37 cellular contexts compared by ENCODE assay signal in genomic region chr20:38230253-38230551, GRCh38. TPM values are rescaled to one million over a fixed set of nuclear protein-coding genes. Genes with fewer than 3 reads are reported as not detected.
"Had no signal": no experiment of that assay in that cellular context is flagged by ENCODE, and none has a peak within 500 bp of the region (broad histone marks: within the 10 kb centered on the region; RNA-seq: fewer than 3 reads in every experiment).

No MANE protein-coding gene starts in this region.

- H3K27me3 ChIP-seq: adrenal gland, body of pancreas, cardiac muscle cell had no signal

- H3K4me3 Mint-ChIP-seq: activated B cell treated with CpG ODN at 0.5 μM for 24 hours; activated CD4-positive, alpha-beta memory T cell treated with anti-CD3 and anti-CD28 coated beads for 36 hours; activated CD4-positive, alpha-beta T cell treated with anti-CD3 and anti-CD28 coated beads, Interleukin-2, amount 10 ng/mL, durations not matched to agents 24 days and 14 days; activated CD8-positive, alpha-beta T cell treated with anti-CD3 and anti-CD28 coated beads for 36 hours; activated naive CD4-positive, alpha-beta T cell treated with anti-CD3 and anti-CD28 coated beads for 36 hours; activated naive CD8-positive, alpha-beta T cell treated with anti-CD3 and anti-CD28 coated beads for 36 hours; activated T-cell treated with anti-CD3 and anti-CD28 coated beads, Interleukin-2, amount 50 U/mL, for 4 hours; activated T-cell treated with anti-CD3 and anti-CD28 coated beads, Interleukin-2, amount 50 U/mL, for 72 hours; activated T-helper 1 cell treated with anti-CD3 and anti-CD28 coated beads, Interleukin-12 subunit alpha, Interleukin-12 subunit beta, Interleukin-2, Interleukin-4 antibody, amounts not matched to agents 30 ng/mL and 10 ng/mL and 1 ng/mL, durations not matched to agents 14 hours and 24 hours and 36 hours; activated T-helper 17 cell treated with anti-CD3 and anti-CD28 coated beads, Interleukin-2, amount 50 U/mL, for 72 hours; T-helper 1 cell treated with Interleukin-12 subunit alpha and Interleukin-12 subunit beta and Interleukin-4 antibody, amounts not matched to agents 30 μg/mL and 1 μg/mL, for 36 hours; T-helper 2 cell treated with Interferon-gamma antibody and Interleukin-4, amounts not matched to agents 5 μg/mL and 100 μg/mL, for 36 hours had no signal

- H3K36me3 ChIP-seq: adrenal gland, cardiac muscle cell had no signal

- H3K4me1 ChIP-seq: body of pancreas had no signal

- ATAC-seq: activated CD8-positive, alpha-beta T cell treated with anti-CD3 and anti-CD28 coated beads for 36 hours; activated naive CD4-positive, alpha-beta T cell treated with anti-CD3 and anti-CD28 coated beads, Interleukin-2, amount 50 U/mL, for 72 hours; activated T-cell treated with anti-CD3 and anti-CD28 coated beads, Interleukin-2, amount 50 U/mL, for 4 hours; activated T-cell treated with anti-CD3 and anti-CD28 coated beads, Interleukin-2, amount 50 U/mL, for 72 hours; activated T-helper 17 cell treated with anti-CD3 and anti-CD28 coated beads, Interleukin-2, amount 50 U/mL, for 72 hours; body of pancreas had no signal

- H3K4me1 Mint-ChIP-seq: activated B cell treated with CpG ODN at 0.5 μM for 24 hours; activated naive CD8-positive, alpha-beta T cell treated with anti-CD3 and anti-CD28 coated beads for 36 hours; activated T-helper 17 cell treated with anti-CD3 and anti-CD28 coated beads, Interleukin-2, amount 50 U/mL, for 72 hours had no signal

- H3K27ac ChIP-seq: adrenal gland, body of pancreas, cardiac muscle cell, VCaP had no signal

- FAIRE-seq: astrocyte, bronchial epithelial cell, TTC549 had no signal

- DNase-seq: activated B cell treated with CpG ODN at 0.5 μM for 24 hours; activated CD4-positive, alpha-beta memory T cell treated with anti-CD3 and anti-CD28 coated beads for 36 hours; activated CD4-positive, alpha-beta T cell treated with anti-CD3 and anti-CD28 coated beads for 4 hours; activated CD4-positive, alpha-beta T cell treated with anti-CD3 and anti-CD28 coated beads, Interleukin-2, amount 50 U/mL, for 1 hour; activated CD4-positive, alpha-beta T cell treated with anti-CD3 and anti-CD28 coated beads, Interleukin-2, amount 50 U/mL, for 4 hours; activated CD4-positive, CD25-positive, alpha-beta regulatory T cell treated with anti-CD3 and anti-CD28 coated beads, Interleukin-2, amount 50 U/mL, for 72 hours; activated CD8-positive, alpha-beta memory T cell treated with anti-CD3 and anti-CD28 coated beads, Interleukin-2, amount 50 U/mL, for 4 hours; activated effector memory CD4-positive, alpha-beta T cell treated with anti-CD3 and anti-CD28 coated beads, Interleukin-2, amount 50 U/mL, for 16 hours; activated gamma-delta T cell treated with Interleukin-2 at 50 U/mL for 16 hours; activated naive CD4-positive, alpha-beta T cell; activated naive CD4-positive, alpha-beta T cell treated with anti-CD3 and anti-CD28 coated beads, Interleukin-2, amount 50 U/mL, for 16 hours; activated naive CD8-positive, alpha-beta T cell treated with anti-CD3 and anti-CD28 coated beads for 36 hours; activated T-cell treated with anti-CD3 and anti-CD28 coated beads for 4 hours; activated T-cell treated with anti-CD3 and anti-CD28 coated beads, Interleukin-2, amount 50 U/mL, for 1 hour; activated T-cell treated with anti-CD3 and anti-CD28 coated beads, Interleukin-2, amount 50 U/mL, for 4 hours; amniotic stem cell; body of pancreas; central memory CD4-positive, alpha-beta T cell; T-helper 1 cell; T-helper 2 cell; T-helper 9 cell had no signal

- H3K9me3 Mint-ChIP-seq: activated B cell treated with CpG ODN at 0.5 μM for 24 hours; activated CD4-positive, alpha-beta memory T cell treated with anti-CD3 and anti-CD28 coated beads for 36 hours; activated CD4-positive, alpha-beta T cell treated with anti-CD3 and anti-CD28 coated beads, Interleukin-2, amount 10 ng/mL, durations not matched to agents 24 days and 14 days; activated CD8-positive, alpha-beta T cell treated with anti-CD3 and anti-CD28 coated beads for 36 hours; activated naive CD4-positive, alpha-beta T cell treated with anti-CD3 and anti-CD28 coated beads for 36 hours; activated naive CD4-positive, alpha-beta T cell treated with anti-CD3 and anti-CD28 coated beads, Interleukin-2, amount 50 U/mL, for 72 hours; activated naive CD8-positive, alpha-beta T cell treated with anti-CD3 and anti-CD28 coated beads for 36 hours; activated T-cell treated with anti-CD3 and anti-CD28 coated beads, Interleukin-2, amount 50 U/mL, for 4 hours; activated T-cell treated with anti-CD3 and anti-CD28 coated beads, Interleukin-2, amount 50 U/mL, for 72 hours; activated T-helper 1 cell treated with anti-CD3 and anti-CD28 coated beads, Interleukin-12 subunit alpha, Interleukin-12 subunit beta, Interleukin-2, Interleukin-4 antibody, amounts not matched to agents 30 ng/mL and 10 ng/mL and 1 ng/mL, durations not matched to agents 14 hours and 24 hours and 36 hours; activated T-helper 17 cell treated with anti-CD3 and anti-CD28 coated beads, Interleukin-2, amount 50 U/mL, for 72 hours; T-helper 1 cell treated with Interleukin-12 subunit alpha and Interleukin-12 subunit beta and Interleukin-4 antibody, amounts not matched to agents 30 μg/mL and 1 μg/mL, for 36 hours; T-helper 2 cell treated with Interferon-gamma antibody and Interleukin-4, amounts not matched to agents 5 μg/mL and 100 μg/mL, for 36 hours had no signal

- H3K4me3 ChIP-seq: adrenal gland, body of pancreas, cardiac muscle cell had no signal

- H3K27ac Mint-ChIP-seq: activated B cell treated with CpG ODN at 0.5 μM for 24 hours; activated CD4-positive, alpha-beta memory T cell treated with anti-CD3 and anti-CD28 coated beads for 36 hours; activated CD4-positive, alpha-beta T cell treated with anti-CD3 and anti-CD28 coated beads, Interleukin-2, amount 10 ng/mL, durations not matched to agents 24 days and 14 days; activated CD8-positive, alpha-beta T cell treated with anti-CD3 and anti-CD28 coated beads for 36 hours; activated naive CD4-positive, alpha-beta T cell treated with anti-CD3 and anti-CD28 coated beads for 36 hours; activated naive CD4-positive, alpha-beta T cell treated with anti-CD3 and anti-CD28 coated beads, Interleukin-2, amount 50 U/mL, for 72 hours; activated naive CD8-positive, alpha-beta T cell treated with anti-CD3 and anti-CD28 coated beads for 36 hours; activated T-cell treated with anti-CD3 and anti-CD28 coated beads, Interleukin-2, amount 50 U/mL, for 72 hours; activated T-helper 1 cell treated with anti-CD3 and anti-CD28 coated beads, Interleukin-12 subunit alpha, Interleukin-12 subunit beta, Interleukin-2, Interleukin-4 antibody, amounts not matched to agents 30 ng/mL and 10 ng/mL and 1 ng/mL, durations not matched to agents 14 hours and 24 hours and 36 hours; activated T-helper 17 cell treated with anti-CD3 and anti-CD28 coated beads, Interleukin-2, amount 50 U/mL, for 72 hours; T-helper 1 cell treated with Interleukin-12 subunit alpha and Interleukin-12 subunit beta and Interleukin-4 antibody, amounts not matched to agents 30 μg/mL and 1 μg/mL, for 36 hours; T-helper 2 cell treated with Interferon-gamma antibody and Interleukin-4, amounts not matched to agents 5 μg/mL and 100 μg/mL, for 36 hours had no signal

- H3K36me3 Mint-ChIP-seq: activated CD4-positive, alpha-beta memory T cell treated with anti-CD3 and anti-CD28 coated beads for 36 hours; activated naive CD4-positive, alpha-beta T cell treated with anti-CD3 and anti-CD28 coated beads, Interleukin-2, amount 50 U/mL, for 72 hours; activated naive CD8-positive, alpha-beta T cell treated with anti-CD3 and anti-CD28 coated beads for 36 hours had no signal

- H3K9me3 ChIP-seq: adrenal gland, body of pancreas had no signal

RNA-seq across cellular contexts. Expression of gene KIAA1755, which starts 30.3 kb away (rescaled TPM):
- total RNA-seq: activated B cell treated with CpG ODN at 0.5 μM for 24 hours; activated CD4-positive, alpha-beta memory T cell treated with anti-CD3 and anti-CD28 coated beads for 36 hours; activated CD4-positive, alpha-beta T cell treated with anti-CD3 and anti-CD28 coated beads, Interleukin-2, amount 10 ng/mL, durations not matched to agents 24 days and 14 days; activated CD8-positive, alpha-beta memory T cell treated with anti-CD3 and anti-CD28 coated beads for 36 hours; activated CD8-positive, alpha-beta T cell treated with anti-CD3 and anti-CD28 coated beads for 36 hours; activated naive CD4-positive, alpha-beta T cell treated with anti-CD3 and anti-CD28 coated beads for 36 hours; activated naive CD4-positive, alpha-beta T cell treated with anti-CD3 and anti-CD28 coated beads, Interleukin-2, amount 50 U/mL, for 72 hours; activated naive CD8-positive, alpha-beta T cell treated with anti-CD3 and anti-CD28 coated beads for 36 hours; activated T-cell treated with anti-CD3 and anti-CD28 coated beads, Interleukin-2, amount 50 U/mL, for 4 hours; activated T-cell treated with anti-CD3 and anti-CD28 coated beads, Interleukin-2, amount 50 U/mL, for 72 hours; activated T-helper 1 cell treated with anti-CD3 and anti-CD28 coated beads, Interleukin-12 subunit alpha, Interleukin-12 subunit beta, Interleukin-2, Interleukin-4 antibody, amounts not matched to agents 30 ng/mL and 10 ng/mL and 1 ng/mL, durations not matched to agents 14 hours and 24 hours and 36 hours; activated T-helper 17 cell treated with anti-CD3 and anti-CD28 coated beads, Interleukin-2, amount 50 U/mL, for 72 hours; bronchial epithelial cell; cardiac muscle cell had no signal
- polyA plus RNA-seq: cardiac muscle cell had no signal
